ENCODE assay signal across 8 cellular contexts in the genomic region with DNA sequence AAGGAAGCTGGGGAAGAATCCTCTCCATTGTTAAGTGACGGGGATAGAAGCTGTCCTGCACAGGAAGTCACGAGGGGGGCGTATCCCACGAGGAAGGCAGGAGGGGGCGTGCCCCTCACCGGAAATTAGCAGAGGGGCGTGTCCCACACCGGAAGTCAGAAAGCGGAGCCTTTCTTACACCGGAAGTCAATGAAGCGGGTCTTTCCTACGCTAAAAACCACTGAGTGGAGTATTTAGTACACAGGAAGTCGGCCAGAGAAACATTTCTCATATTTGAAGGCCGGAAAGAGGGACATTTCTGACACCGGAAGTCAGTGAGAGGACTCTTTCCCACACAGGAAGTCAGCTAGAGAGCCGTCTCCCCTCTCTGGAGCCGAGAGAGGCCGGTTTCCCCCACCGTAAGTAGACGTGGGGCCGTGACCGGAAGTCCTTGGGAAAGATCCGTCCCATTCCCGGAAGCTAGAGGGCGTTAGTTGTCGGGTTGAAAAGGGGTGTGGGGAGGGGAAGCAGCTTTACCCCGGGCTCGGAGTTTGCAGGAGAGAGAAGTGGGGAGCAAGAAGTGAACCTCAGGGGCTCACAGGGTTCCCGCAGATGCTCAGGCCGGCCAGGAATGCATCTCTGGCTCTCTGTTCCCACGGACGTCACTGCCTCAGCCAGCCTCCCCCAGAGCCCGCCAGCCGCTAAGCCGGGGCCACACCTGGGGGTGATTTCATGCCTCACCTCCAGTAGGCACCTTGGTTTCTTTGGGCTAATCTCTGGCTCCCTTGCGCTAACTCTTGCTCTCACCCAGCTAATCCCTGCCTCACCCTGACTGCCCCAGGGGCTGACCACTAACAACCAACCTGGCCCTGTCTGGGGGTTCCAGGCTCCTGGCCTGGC. TPM values are rescaled to one million over a fixed set of nuclear protein-coding genes. Genes with fewer than 3 reads are reported as not detected.
DNase-seq lines count a peak whose midpoint lies in the region; ATAC-seq, FAIRE-seq and TF ChIP-seq lines count a peak whose summit lies in the region.

No MANE protein-coding gene starts in this region.

- no peaks in the 10 kb centered on the region for H3K9me3 ChIP-seq in body of pancreas
- no peaks in the 10 kb centered on the region for H3K9me3 ChIP-seq in gastrocnemius medialis

- in situ Hi-C loops in gastrocnemius medialis (cut with MboI; ENCODE audit: low sequenced_read_pairs in 4 of 4) = no loop called here

- peak; percentile 100 for FAIRE-seq in GM18507 (lab: Jason Lieb, UNC)
- peak; percentile 82 for FAIRE-seq in TTC549 (lab: Jason Lieb, UNC)

- TF ChIP-seq CTCF in 22Rv1 (IDR thresholded peaks at IDR 0.05) (peak; percentile 65), body of pancreas (IDR thresholded peaks at IDR 0.05) (peak in 6 of 7 experiments; percentile 23 to 71 (median 62)), gastrocnemius medialis (IDR thresholded peaks at IDR 0.05 in 4 of 5, conservative IDR thresholded peaks at IDR 0.05 in 1 of 5) (peak; percentile 24 to 60 (median 51))

- 0% methylated on average over 26 to 36 of the region's 36 CpGs for WGBS in body of pancreas, 2 donors

- intact Hi-C loops in body of pancreas (cut with DNase I) (no loop called here), gastrocnemius medialis (cut with DNase I; ENCODE audit: low total_unique reads) (no loop called here)

- H3K4me1 ChIP-seq in body of pancreas (peaks cover 46% of the 10 kb centered on the region), gastrocnemius medialis (peaks cover 20 to 23% of the 10 kb centered on the region in 2 donors)

- H3K27me3 ChIP-seq in body of pancreas = no peaks in the 10 kb centered on the region
- H3K27me3 ChIP-seq in gastrocnemius medialis = no peaks in the 10 kb centered on the region

- ATAC-seq in HG02973 (IDR thresholded peaks at IDR 0.05; ENCODE audit: unreplicated experiment) = peak; percentile 55
- ATAC-seq in body of pancreas = peak; percentile 84
- peak; percentile 92 to 97 for ATAC-seq in gastrocnemius medialis

- H3K36me3 ChIP-seq in body of pancreas (replicated peaks in 1 of 2; ENCODE audit: insufficient read depth in 1 of 2, low read depth in 2 of 2) (no peaks in the 10 kb centered on the region), gastrocnemius medialis (no peaks in the 10 kb centered on the region)

- DNase-seq in GM18507 (ENCODE audit: extremely low spot score, insufficient read length, low read depth) = peak; percentile 72
- peak; percentile 70 for DNase-seq in NCI-H2081 treated with DMSO at 0.1 percent for 48 hours (lab: John Stamatoyannopoulos, UW)
- DNase-seq in body of pancreas = peak; percentile 88 to 92 (median 88)
- peak; percentile 82 to 91 for DNase-seq in gastrocnemius medialis

- H3K4me3 ChIP-seq in body of pancreas = peak overlapping the region; percentile 44 to 52
- peak overlapping the region; percentile 69 for H3K4me3 ChIP-seq in iPS-11a (ENCODE audit: low read depth, low read length)
- peak overlapping the region; percentile 67 to 86 (median 81) for H3K4me3 ChIP-seq in gastrocnemius medialis

- TF ChIP-seq POLR2A in body of pancreas (IDR thresholded peaks at IDR 0.05) (peak in 2 of 3 donors; percentile 60 to 66), gastrocnemius medialis (IDR thresholded peaks at IDR 0.05) (peak in 1 of 2 donors; percentile 31)

- H3K27ac ChIP-seq in 22Rv1 = peak overlapping the region; percentile 91
- H3K27ac ChIP-seq in body of pancreas = peak overlapping the region; percentile 82 to 90 (median 89)
- peak overlapping the region; percentile 90 to 97 (median 93) for H3K27ac ChIP-seq in gastrocnemius medialis

RNA-seq across cellular contexts. Expression of a gene that starts 15.4 kb away (rescaled TPM):
- total RNA-seq in body of pancreas (1 to 10 TPM; 1.0 to 2.6 TPM), gastrocnemius medialis (under 1 TPM in 3 of 4 donors, not detected in 1; 0.02 to 0.25 (median 0.07) TPM)

RNA-seq across cellular contexts. Expression of a gene that starts 51.1 kb away (rescaled TPM):
- total RNA-seq in body of pancreas (not detected), gastrocnemius medialis (not detected)

RNA-seq across cellular contexts. Expression of a gene that starts 55.0 kb away (rescaled TPM):
- under 1 TPM in 1 of 2 donors, not detected in 1; 0.52 TPM for total RNA-seq in body of pancreas
- under 1 TPM in 1 of 4 donors, not detected in 3; 0.97 TPM for total RNA-seq in gastrocnemius medialis

Comparison
In these comparisons a context has a peak if more than half of its experiments do, and no peak if none do; other contexts are left out.
1. Peak in every context shown above with its lines: DNase-seq, ATAC-seq, H3K4me3 ChIP-seq and H3K27ac ChIP-seq.